ENCODE assay signal across 6 cellular contexts in the genomic region with DNA sequence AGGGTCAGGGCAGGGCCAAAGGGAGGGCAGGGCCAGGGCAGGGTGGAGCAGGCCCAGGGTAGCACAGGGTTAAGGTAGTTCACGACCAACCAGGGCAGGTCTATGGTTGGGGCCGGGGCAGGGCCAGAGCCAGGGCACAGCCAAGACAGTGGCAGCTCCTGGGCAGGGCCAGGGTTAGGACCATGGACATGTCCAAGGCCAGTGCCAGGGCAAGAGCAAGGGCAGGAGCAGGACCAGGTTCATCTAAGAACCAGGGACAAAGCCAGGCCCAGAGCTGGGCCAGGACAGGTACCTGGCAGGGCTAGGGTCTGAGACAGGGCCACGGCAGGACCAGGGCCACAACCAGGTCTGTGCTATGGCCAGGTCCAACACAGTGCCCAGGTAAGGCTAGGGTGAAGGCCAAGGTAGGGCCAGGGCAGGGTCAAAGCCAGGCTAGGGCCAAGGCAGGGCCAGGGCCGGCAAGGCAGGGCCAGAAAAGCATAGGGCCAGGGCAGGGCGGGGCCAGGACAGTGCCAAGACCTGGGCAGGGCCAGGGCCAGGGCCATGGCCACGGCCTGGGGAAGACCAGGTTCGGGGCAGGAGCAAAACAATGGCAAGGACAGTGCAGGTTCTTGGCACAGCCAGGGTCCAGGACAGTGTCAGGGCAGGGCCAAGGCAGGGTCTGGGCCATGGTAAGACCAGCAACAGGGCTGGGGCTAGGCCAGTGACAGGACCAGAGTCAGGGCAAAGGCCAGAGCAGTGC.
DNase-seq lines count a peak whose midpoint lies in the region; ATAC-seq and TF ChIP-seq lines count a peak whose summit lies in the region.
"Not testable (repeated sequence)": the region's sequence is repeated elsewhere in the genome, so short reads cannot be mapped to it uniquely, and the experiment has no call there.

No MANE protein-coding gene starts in this region.

- H3K9me3 ChIP-seq in right lobe of liver; spleen; aorta (ENCODE audit: control insufficient read depth, low read length): not testable (repeated sequence)

- not testable (repeated sequence) for H3K4me1 ChIP-seq in right lobe of liver; spleen; aorta (ENCODE audit: control insufficient read depth in 1 of 2, insufficient read depth in 2 of 2, low read length in 2 of 2)

- not testable (repeated sequence) for H3K27me3 ChIP-seq in right lobe of liver; spleen (replicated peaks in 1 of 7); aorta (ENCODE audit: control insufficient read depth in 1 of 2, insufficient read depth in 2 of 2, low read length in 1 of 2)

- TF ChIP-seq POLR2A in right lobe of liver (IDR thresholded peaks at IDR 0.05); spleen (IDR thresholded peaks at IDR 0.05): not testable (repeated sequence)

- ATAC-seq in right lobe of liver; aorta (ENCODE audit: low FRiP score): not testable (repeated sequence)

- not testable (repeated sequence) for H3K36me3 ChIP-seq in right lobe of liver; spleen; aorta (ENCODE audit: control insufficient read depth in 1 of 2, insufficient read depth in 2 of 2, low read length in 1 of 2)

- H3K4me3 ChIP-seq in right lobe of liver; spleen; aorta (ENCODE audit: low read length in 2 of 2): not testable (repeated sequence)

- not testable (repeated sequence) for H3K27ac ChIP-seq in right lobe of liver; spleen; aorta (ENCODE audit: low read depth in 1 of 2, low read length in 2 of 2)

- intact Hi-C loops in cardiac septum (cut with DNase I); right lobe of liver (cut with DNase I); spleen (cut with DNase I; ENCODE audit: low total_unique reads); aorta (cut with DNase I): not testable (repeated sequence)

- DNase-seq in activated effector memory CD4-positive, alpha-beta T cell treated with anti-CD3 and anti-CD28 coated beads, Interleukin-2, amount 50 U/mL, for 16 hours: peak; percentile 60
- DNase-seq in cardiac septum (ENCODE audit: low spot score) (peak; percentile 58), right lobe of liver (peak; percentile 18 to 55 (median 42)), mesenteric fat pad (ENCODE audit: low spot score) (peak; percentile 87), spleen (peak; percentile 72), aorta (peak; percentile 30 to 75)

- not testable (repeated sequence) for TF ChIP-seq CTCF in right lobe of liver (IDR thresholded peaks at IDR 0.05); spleen (IDR thresholded peaks at IDR 0.05 in 8 of 11, conservative IDR thresholded peaks at IDR 0.05 in 3 of 11)

- 61% methylated on average over 4 of the region's 7 CpGs for WGBS in right lobe of liver (ENCODE audit: insufficient coverage, low coverage, low lambda C conversion rate, missing lambda C conversion rate)
- WGBS in spleen, 5 donors: 71 to 83% (median 77%) methylated on average over 2 to 6 of the region's 7 CpGs
- 78 to 89% methylated on average over 3 of the region's 7 CpGs for WGBS in aorta, 2 donors
